9 cellular contexts compared by ENCODE assay signal in genomic region chr7:125670926-125671572, GRCh38.
DNase-seq lines count a peak whose midpoint lies in the region; ATAC-seq and TF ChIP-seq lines count a peak whose summit lies in the region.
"Had no signal": no experiment of that assay in that cellular context is flagged by ENCODE, and none has a peak within 500 bp of the region (broad histone marks: within the 10 kb centered on the region; RNA-seq: fewer than 3 reads in every experiment).

No MANE protein-coding gene starts in this region.

- H2BK15ac ChIP-seq in mesenchymal stem cell (ENCODE audit: low read depth, poor library complexity, severe bottlenecking) = no peak overlapping the region

- H3K4me1 Mint-ChIP-seq in activated T-helper 1 cell treated with anti-CD3 and anti-CD28 coated beads, Interleukin-12 subunit alpha, Interleukin-12 subunit beta, Interleukin-2, Interleukin-4 antibody, amounts not matched to agents 30 ng/mL and 10 ng/mL and 1 ng/mL, durations not matched to agents 14 hours and 24 hours and 36 hours (ENCODE audit: low read depth) = no peaks in the 10 kb centered on the region

- no peaks in the 10 kb centered on the region for H3K27me3 ChIP-seq in adrenal gland
- H3K27me3 ChIP-seq in mesenchymal stem cell (ENCODE audit: control insufficient read depth in 1 of 2, insufficient read depth in 1 of 2, low read length in 2 of 2) = no peaks in the 10 kb centered on the region
- H3K27me3 ChIP-seq in esophagus squamous epithelium = no peaks in the 10 kb centered on the region

- H3K18ac ChIP-seq in mesenchymal stem cell (ENCODE audit: low read depth in 1 of 2, low read length in 2 of 2) = no peak overlapping the region

- no peak overlapping the region for H2BK12ac ChIP-seq in mesenchymal stem cell (ENCODE audit: low read length in 2 of 2)

- no peak overlapping the region for H4K8ac ChIP-seq in mesenchymal stem cell (ENCODE audit: low read length)

- H3K79me1 ChIP-seq in mesenchymal stem cell (replicated peaks; ENCODE audit: low read length, poor library complexity, severe bottlenecking) = no peaks in the 10 kb centered on the region

- no peak overlapping the region for H3K4me3 Mint-ChIP-seq in activated T-helper 1 cell treated with anti-CD3 and anti-CD28 coated beads, Interleukin-12 subunit alpha, Interleukin-12 subunit beta, Interleukin-2, Interleukin-4 antibody, amounts not matched to agents 30 ng/mL and 10 ng/mL and 1 ng/mL, durations not matched to agents 14 hours and 24 hours and 36 hours
- H3K4me3 Mint-ChIP-seq: dendritic cell treated with granulocyte-macrophage colony-stimulating factor and Interleukin-4, amounts not matched to agents 40 ng/mL and 50 ng/mL, for 4 days had no signal

- H3K9me3 ChIP-seq in adrenal gland (replicated peaks in 1 of 3) (no peaks in the 10 kb centered on the region), mesenchymal stem cell (ENCODE audit: control insufficient read depth, low read length) (no peaks in the 10 kb centered on the region), esophagus squamous epithelium (no peaks in the 10 kb centered on the region), mucosa of descending colon (no peaks in the 10 kb centered on the region)

- no peaks in the 10 kb centered on the region for H3K36me3 Mint-ChIP-seq in activated T-helper 1 cell treated with anti-CD3 and anti-CD28 coated beads, Interleukin-12 subunit alpha, Interleukin-12 subunit beta, Interleukin-2, Interleukin-4 antibody, amounts not matched to agents 30 ng/mL and 10 ng/mL and 1 ng/mL, durations not matched to agents 14 hours and 24 hours and 36 hours (ENCODE audit: low read depth)

- no peak for TF ChIP-seq POLR2A in adrenal gland (IDR thresholded peaks at IDR 0.05)
- no peak for TF ChIP-seq POLR2A in esophagus squamous epithelium (IDR thresholded peaks at IDR 0.05)

- no peak overlapping the region for H4K91ac ChIP-seq in mesenchymal stem cell (ENCODE audit: low read length)

- H3K27ac ChIP-seq in adrenal gland (no peak overlapping the region), mesenchymal stem cell (ENCODE audit: low read length, poor library complexity, severe bottlenecking) (no peak overlapping the region), esophagus squamous epithelium (no peak overlapping the region)

- H3K4me3 ChIP-seq in adrenal gland = no peak overlapping the region
- no peak overlapping the region for H3K4me3 ChIP-seq in mesenchymal stem cell (ENCODE audit: insufficient read depth in 1 of 2, low read depth in 1 of 2, low read length in 2 of 2)
- H3K4me3 ChIP-seq in esophagus squamous epithelium = no peak overlapping the region
- no peak overlapping the region for H3K4me3 ChIP-seq in mucosa of descending colon

- H3K27ac Mint-ChIP-seq in activated T-helper 1 cell treated with anti-CD3 and anti-CD28 coated beads, Interleukin-12 subunit alpha, Interleukin-12 subunit beta, Interleukin-2, Interleukin-4 antibody, amounts not matched to agents 30 ng/mL and 10 ng/mL and 1 ng/mL, durations not matched to agents 14 hours and 24 hours and 36 hours = no peak overlapping the region
- H3K27ac Mint-ChIP-seq: dendritic cell treated with granulocyte-macrophage colony-stimulating factor and Interleukin-4, amounts not matched to agents 40 ng/mL and 50 ng/mL, for 4 days had no signal

- H2AK5ac ChIP-seq in mesenchymal stem cell (ENCODE audit: low read length, severe bottlenecking) = no peak overlapping the region

- H3K14ac ChIP-seq in mesenchymal stem cell (ENCODE audit: low read length in 2 of 2) = no peak overlapping the region

- no peak overlapping the region for H2AFZ ChIP-seq in mesenchymal stem cell (ENCODE audit: low read depth, low read length)

- WGBS in adrenal gland, 4 donors = 76 to 92% (median 87%) methylated on average over 1 of the region's 1 CpG
- WGBS in mesenchymal stem cell = 67% methylated on average over 1 of the region's 1 CpG
- 82 to 89% methylated on average over 1 of the region's 1 CpG for WGBS in esophagus squamous epithelium, 2 donors

- DNase-seq in DMS153 treated with DMSO at 0.1 percent for 48 hours (lab: John Stamatoyannopoulos, UW; ENCODE audit: unreplicated experiment) (peak; percentile 4), HT1080 (ENCODE audit: low read depth) (peak; percentile 10), adrenal gland (no peak), mesenchymal stem cell (peak; percentile 66), esophagus squamous epithelium (lab: John Stamatoyannopoulos, UW) (no peak), mucosa of descending colon (no peak)
- no peak for DNase-seq in activated T-helper 1 cell treated with anti-CD3 and anti-CD28 coated beads, Interleukin-12 subunit alpha, Interleukin-12 subunit beta, Interleukin-2, Interleukin-4 antibody, amounts not matched to agents 30 ng/mL and 10 ng/mL and 1 ng/mL, durations not matched to agents 14 hours and 24 hours and 36 hours (ENCODE audit: low spot score)

- ATAC-seq in mucosa of descending colon = no peak
- ATAC-seq in GM21619 (IDR thresholded peaks at IDR 0.05; ENCODE audit: unreplicated experiment) = no peak

- no peak overlapping the region for H2BK5ac ChIP-seq in mesenchymal stem cell (ENCODE audit: low read depth, low read length, poor library complexity, severe bottlenecking)

- no peak overlapping the region for H3K4me2 ChIP-seq in mesenchymal stem cell (ENCODE audit: low read length, poor library complexity, severe bottlenecking)

- H3K4ac ChIP-seq in mesenchymal stem cell (ENCODE audit: low read depth in 1 of 2, low read length in 2 of 2) = no peak overlapping the region

- intact Hi-C loops in adrenal gland (cut with DNase I) = no loop called here
- intact Hi-C loops in activated T-helper 1 cell treated with anti-CD3 and anti-CD28 coated beads, Interleukin-12 subunit alpha, Interleukin-12 subunit beta, Interleukin-2, Interleukin-4 antibody, amounts not matched to agents 30 ng/mL and 10 ng/mL and 1 ng/mL, durations not matched to agents 14 hours and 24 hours and 36 hours (cut with micrococcal nuclease) = loop anchor here (2.0 kb wide), 1 partner anchor 612 kb away; no protein-coding TSS in a partner anchor
- intact Hi-C loops in esophagus squamous epithelium (cut with DNase I) = no loop called here
- intact Hi-C loops in mucosa of descending colon (cut with DNase I, micrococcal nuclease) = no loop called here

- H3K23ac ChIP-seq in mesenchymal stem cell (ENCODE audit: low read length in 2 of 2) = no peak overlapping the region

- H3K4me1 ChIP-seq in adrenal gland (replicated peaks in 1 of 2) (no peaks in the 10 kb centered on the region), mesenchymal stem cell (ENCODE audit: control insufficient read depth, insufficient read depth, low read depth, low read length) (peaks cover 2% of the 10 kb centered on the region), esophagus squamous epithelium (no peaks in the 10 kb centered on the region), mucosa of descending colon (ENCODE audit: low read depth) (no peaks in the 10 kb centered on the region)

- peak in 5 of 6 experiments; percentile 28 to 52 (median 37) for TF ChIP-seq CTCF in adrenal gland (IDR thresholded peaks at IDR 0.05)
- TF ChIP-seq CTCF in esophagus squamous epithelium (IDR thresholded peaks at IDR 0.05) = peak in 2 of 6 experiments; percentile 24 to 40
- TF ChIP-seq CTCF in mucosa of descending colon (IDR thresholded peaks at IDR 0.05) = no peak

- H3K27me3 Mint-ChIP-seq in activated T-helper 1 cell treated with anti-CD3 and anti-CD28 coated beads, Interleukin-12 subunit alpha, Interleukin-12 subunit beta, Interleukin-2, Interleukin-4 antibody, amounts not matched to agents 30 ng/mL and 10 ng/mL and 1 ng/mL, durations not matched to agents 14 hours and 24 hours and 36 hours (ENCODE audit: insufficient read depth) = no peaks in the 10 kb centered on the region
- H3K27me3 Mint-ChIP-seq: dendritic cell treated with granulocyte-macrophage colony-stimulating factor and Interleukin-4, amounts not matched to agents 40 ng/mL and 50 ng/mL, for 4 days had no signal

- H2BK120ac ChIP-seq in mesenchymal stem cell (ENCODE audit: low read depth, low read length) = no peak overlapping the region

- no peaks in the 10 kb centered on the region for H3K36me3 ChIP-seq in adrenal gland (replicated peaks in 1 of 2)
- no peaks in the 10 kb centered on the region for H3K36me3 ChIP-seq in mesenchymal stem cell (ENCODE audit: control insufficient read depth in 1 of 2, insufficient read depth in 2 of 2, low read depth in 1 of 2, low read length in 2 of 2)
- no peaks in the 10 kb centered on the region for H3K36me3 ChIP-seq in esophagus squamous epithelium
- no peaks in the 10 kb centered on the region for H3K36me3 ChIP-seq in mucosa of descending colon (ENCODE audit: low read depth)

- H3K9me3 Mint-ChIP-seq in activated T-helper 1 cell treated with anti-CD3 and anti-CD28 coated beads, Interleukin-12 subunit alpha, Interleukin-12 subunit beta, Interleukin-2, Interleukin-4 antibody, amounts not matched to agents 30 ng/mL and 10 ng/mL and 1 ng/mL, durations not matched to agents 14 hours and 24 hours and 36 hours = no peaks in the 10 kb centered on the region
- H3K9me3 Mint-ChIP-seq: dendritic cell treated with granulocyte-macrophage colony-stimulating factor and Interleukin-4, amounts not matched to agents 40 ng/mL and 50 ng/mL, for 4 days had no signal

- H3K9ac ChIP-seq in mesenchymal stem cell (ENCODE audit: low read length) = no peak overlapping the region

Comparison
In these comparisons a context has a peak if more than half of its experiments do, and no peak if none do; other contexts are left out.
1. DNase-seq: peak in DMS153 treated with DMSO at 0.1 percent for 48 hours (single experiment), HT1080 (single experiment) and mesenchymal stem cell (single experiment); none in adrenal gland (0 of 7), activated T-helper 1 cell treated with anti-CD3 and anti-CD28 coated beads, Interleukin-12 subunit alpha, Interleukin-12 subunit beta, Interleukin-2, Interleukin-4 antibody, amounts not matched to agents 30 ng/mL and 10 ng/mL and 1 ng/mL, durations not matched to agents 14 hours and 24 hours and 36 hours (single experiment), esophagus squamous epithelium (single experiment) and mucosa of descending colon (0 of 3).